8 cellular contexts compared by ENCODE assay signal in the genomic region with DNA sequence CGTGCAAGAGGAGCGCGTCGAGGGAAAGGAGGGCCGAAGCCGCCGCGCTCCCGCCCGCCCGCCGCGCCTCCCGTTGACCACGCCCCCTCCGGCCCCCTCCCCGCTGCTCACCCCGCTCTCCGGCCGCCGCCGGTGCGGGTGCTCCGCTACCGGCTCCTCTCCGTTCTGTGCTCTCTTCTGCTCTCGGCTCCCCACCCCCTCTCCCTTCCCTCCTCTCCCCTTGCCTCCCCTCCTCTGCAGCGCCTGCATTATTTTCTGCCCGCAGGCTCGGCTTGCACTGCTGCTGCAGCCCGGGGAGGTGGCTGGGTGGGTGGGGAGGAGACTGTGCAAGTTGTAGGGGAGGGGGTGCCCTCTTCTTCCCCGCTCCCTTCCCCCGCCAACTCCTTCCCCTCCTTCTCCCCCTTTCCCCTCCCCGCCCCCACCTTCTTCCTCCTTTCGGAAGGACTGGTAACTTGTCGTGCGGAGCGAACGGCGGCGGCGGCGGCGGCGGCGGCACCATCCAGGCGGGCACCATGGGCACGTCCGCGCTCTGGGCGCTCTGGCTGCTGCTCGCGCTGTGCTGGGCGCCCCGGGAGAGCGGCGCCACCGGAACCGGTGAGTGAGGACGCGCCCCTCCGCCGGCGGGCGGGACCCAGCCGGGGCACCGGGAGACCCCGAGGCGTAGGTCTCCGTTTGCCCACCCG. TPM values are rescaled to one million over a fixed set of nuclear protein-coding genes. Genes with fewer than 3 reads are reported as not detected.
DNase-seq lines count a peak whose midpoint lies in the region; ATAC-seq and TF ChIP-seq lines count a peak whose summit lies in the region.

A gene (plus strand): TSS at position 110 of the 683 bp plus-strand sequence. CDS start 403 bp downstream, at position 513.

- no peak for TF ChIP-seq POLR2A in esophagus muscularis mucosa (IDR thresholded peaks at IDR 0.05; ENCODE audit: low read depth)

- H3K27me3 Mint-ChIP-seq in activated CD8-positive, alpha-beta T cell treated with anti-CD3 and anti-CD28 coated beads, Interleukin-2, amount 10 ng/mL, durations not matched to agents 7 days and 5 days (ENCODE audit: low read depth): peaks cover 51% of the 10 kb centered on the region

- CTCF ChIA-PET in HEK293T (lab: Yijun Ruan, JAX): no interaction called here
- CTCF ChIA-PET in activated CD8-positive, alpha-beta T cell treated with anti-CD3 and anti-CD28 coated beads, Interleukin-2, amount 10 ng/mL, durations not matched to agents 7 days and 5 days (lab: Charles Lee): no interaction called here

- peak within 1 kb of the TSS; percentile 86 to 92 (median 89) for H3K27ac ChIP-seq in esophagus muscularis mucosa (replicated peaks in 1 of 4)
- peak within 1 kb of the TSS; percentile 23 for H3K27ac ChIP-seq in temporal lobe (ENCODE audit: low read depth, low read length)

- H3K36me3 Mint-ChIP-seq in activated CD8-positive, alpha-beta T cell treated with anti-CD3 and anti-CD28 coated beads, Interleukin-2, amount 10 ng/mL, durations not matched to agents 7 days and 5 days (ENCODE audit: low read depth): peaks cover 5% of the 10 kb centered on the region

- H3K9ac ChIP-seq in mucosa of stomach (ENCODE audit: low read length): peak within 1 kb of the TSS; percentile 67

- H3K4me1 Mint-ChIP-seq in activated CD8-positive, alpha-beta T cell treated with anti-CD3 and anti-CD28 coated beads, Interleukin-2, amount 10 ng/mL, durations not matched to agents 7 days and 5 days (ENCODE audit: low read depth): peaks cover 18% of the 10 kb centered on the region

- H3K27ac Mint-ChIP-seq in activated CD8-positive, alpha-beta T cell treated with anti-CD3 and anti-CD28 coated beads, Interleukin-2, amount 10 ng/mL, durations not matched to agents 7 days and 5 days: peak within 1 kb of the TSS; percentile 70

- no peak for TF ChIP-seq CTCF in esophagus muscularis mucosa (IDR thresholded peaks at IDR 0.05)

- DNase-seq in NCI-H1436 (lab: John Stamatoyannopoulos, UW) (peak; percentile 77), NCI-H1436 treated with DMSO at 0.1 percent for 48 hours (lab: John Stamatoyannopoulos, UW) (no peak), HEK293T (ENCODE audit: extremely low spot score) (peak; percentile 50), NCI-H1048 (lab: John Stamatoyannopoulos, UW) (peak; percentile 41), esophagus muscularis mucosa (ENCODE audit: extremely low spot score) (peak; percentile 90)
- peak; percentile 41 for DNase-seq in activated CD8-positive, alpha-beta T cell treated with anti-CD3 and anti-CD28 coated beads, Interleukin-2, amount 10 ng/mL, durations not matched to agents 7 days and 5 days

- H3K4me3 Mint-ChIP-seq in activated CD8-positive, alpha-beta T cell treated with anti-CD3 and anti-CD28 coated beads, Interleukin-2, amount 10 ng/mL, durations not matched to agents 7 days and 5 days: peak within 1 kb of the TSS; percentile 85

- POLR2A ChIA-PET in HEK293T (lab: Yijun Ruan, JAX): no interaction called here
- POLR2A ChIA-PET in activated CD8-positive, alpha-beta T cell treated with anti-CD3 and anti-CD28 coated beads, Interleukin-2, amount 10 ng/mL, durations not matched to agents 7 days and 5 days (lab: Charles Lee): interaction anchor here (0.6 kb wide), 1 partner anchor 35 kb away, joined by 3 read pairs; no protein-coding TSS in a partner anchor

- peak; percentile 67 for ATAC-seq in activated CD8-positive, alpha-beta T cell treated with anti-CD3 and anti-CD28 coated beads, Interleukin-2, amount 10 ng/mL, durations not matched to agents 7 days and 5 days

- WGBS in esophagus muscularis mucosa: 2% methylated on average over 37 of the region's 71 CpGs

- H3K36me3 ChIP-seq in esophagus muscularis mucosa (no peaks in the 10 kb centered on the region), mucosa of stomach (ENCODE audit: control insufficient read depth, insufficient read depth, low read length) (no peaks in the 10 kb centered on the region)

- H3K9me3 ChIP-seq in esophagus muscularis mucosa (no peaks in the 10 kb centered on the region), mucosa of stomach (ENCODE audit: control insufficient read depth, low read length) (no peaks in the 10 kb centered on the region)

- H3K27me3 ChIP-seq in esophagus muscularis mucosa: peaks cover 0 to 20% (median 2%) of the 10 kb centered on the region in 4 donors
- H3K27me3 ChIP-seq in mucosa of stomach (ENCODE audit: control insufficient read depth, insufficient read depth, low read length): peaks cover 32% of the 10 kb centered on the region

- H3K9me3 Mint-ChIP-seq in activated CD8-positive, alpha-beta T cell treated with anti-CD3 and anti-CD28 coated beads, Interleukin-2, amount 10 ng/mL, durations not matched to agents 7 days and 5 days (ENCODE audit: insufficient read depth): no peaks in the 10 kb centered on the region

- H3K4me1 ChIP-seq in esophagus muscularis mucosa: peaks cover 12 to 49% (median 34%) of the 10 kb centered on the region in 4 donors
- peaks cover 15% of the 10 kb centered on the region for H3K4me1 ChIP-seq in mucosa of stomach (ENCODE audit: control insufficient read depth, insufficient read depth, low read length)

- H3K4me3 ChIP-seq in esophagus muscularis mucosa (peak within 1 kb of the TSS; percentile 79 to 93 (median 86)), mucosa of stomach (ENCODE audit: low read length) (peak within 1 kb of the TSS; percentile 82)

- intact Hi-C loops in esophagus muscularis mucosa (cut with DNase I): loop anchor here (2.0 to 10.0 kb wide), 4 partner anchors 60 to 377 kb away; a partner anchor contains a TSS

- no peak for TF ChIP-seq EP300 in esophagus muscularis mucosa (IDR thresholded peaks at IDR 0.05)

TF ChIP-seq in HEK293T, 16 proteins besides CTCF, POLR2A, EP300 and RAD21:
- TF ChIP-seq TARDBP (IDR thresholded peaks at IDR 0.05) (no peak), SUZ12 (IDR thresholded peaks at IDR 0.05) (no peak), ZNF384 (IDR thresholded peaks at IDR 0.05) (no peak), CTBP1 (IDR thresholded peaks at IDR 0.05; ENCODE audit: borderline replicate concordance) (no peak), FOXA1 (IDR thresholded peaks at IDR 0.05) (no peak), ARNT (IDR thresholded peaks at IDR 0.05) (no peak), HDGF (IDR thresholded peaks at IDR 0.05; ENCODE audit: borderline replicate concordance) (no peak), FOXK2 (IDR thresholded peaks at IDR 0.05) (no peak), NFRKB (IDR thresholded peaks at IDR 0.05) (no peak), SP1 (IDR thresholded peaks at IDR 0.05) (no peak), ELF4 (IDR thresholded peaks at IDR 0.05) (no peak), FOXM1 (IDR thresholded peaks at IDR 0.05; ENCODE audit: borderline replicate concordance) (no peak)
- TF ChIP-seq, protein P1, sequence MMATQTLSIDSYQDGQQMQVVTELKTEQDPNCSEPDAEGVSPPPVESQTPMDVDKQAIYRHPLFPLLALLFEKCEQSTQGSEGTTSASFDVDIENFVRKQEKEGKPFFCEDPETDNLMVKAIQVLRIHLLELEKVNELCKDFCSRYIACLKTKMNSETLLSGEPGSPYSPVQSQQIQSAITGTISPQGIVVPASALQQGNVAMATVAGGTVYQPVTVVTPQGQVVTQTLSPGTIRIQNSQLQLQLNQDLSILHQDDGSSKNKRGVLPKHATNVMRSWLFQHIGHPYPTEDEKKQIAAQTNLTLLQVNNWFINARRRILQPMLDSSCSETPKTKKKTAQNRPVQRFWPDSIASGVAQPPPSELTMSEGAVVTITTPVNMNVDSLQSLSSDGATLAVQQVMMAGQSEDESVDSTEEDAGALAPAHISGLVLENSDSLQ (IDR thresholded peaks at IDR 0.05): no peak
TF ChIP-seq in HEK293T: peak in this region for 0.

RNA-seq across cellular contexts. Expression of the gene that starts here (rescaled TPM):
- 1 to 10 TPM; 5.8 to 6.4 TPM for total RNA-seq in activated CD8-positive, alpha-beta T cell treated with anti-CD3 and anti-CD28 coated beads, Interleukin-2, amount 10 ng/mL, durations not matched to agents 7 days and 5 days
- total RNA-seq in esophagus muscularis mucosa: 10 to 100 TPM; 15.5 to 17.0 (median 16.8) TPM
- total RNA-seq in temporal lobe: 50.4 TPM
